In genomic region chr17:47618416-47618815, GRCh38 we compare ENCODE assay signal across 11 cellular contexts. TPM values are rescaled to one million over a fixed set of nuclear protein-coding genes. Genes with fewer than 3 reads are reported as not detected.
DNase-seq lines count a peak whose midpoint lies in the region; ATAC-seq and TF ChIP-seq lines count a peak whose summit lies in the region.
"Had no signal": no experiment of that assay in that cellular context is flagged by ENCODE, and none has a peak within 500 bp of the region (broad histone marks: within the 10 kb centered on the region; RNA-seq: fewer than 3 reads in every experiment).

No MANE protein-coding gene starts in this region.

- H4K20me1 ChIP-seq in OCI-LY7 (ENCODE audit: insufficient read depth, low read length) (no peaks in the 10 kb centered on the region), fibroblast of lung (ENCODE audit: control insufficient read depth, extremely low read depth, insufficient read depth, low read length) (no peaks in the 10 kb centered on the region)

- no peak overlapping the region for H3K9ac ChIP-seq in fibroblast of lung (ENCODE audit: insufficient read depth, low read length)

- H3K4me3 ChIP-seq in OCI-LY7 (ENCODE audit: low read depth, low read length, poor library complexity, severe bottlenecking): no peak overlapping the region
- no peak overlapping the region for H3K4me3 ChIP-seq in fibroblast of lung (replicated peaks in 1 of 4; ENCODE audit: control extremely low read depth in 1 of 4, insufficient read depth in 1 of 4, low read depth in 3 of 4, low read length in 4 of 4)

- H3K4me1 Mint-ChIP-seq in activated T-cell treated with anti-CD3 and anti-CD28 coated beads, Interleukin-2, amount 50 U/mL, for 72 hours (ENCODE audit: low read depth): peaks cover 30% of the 10 kb centered on the region
- peaks cover 14% of the 10 kb centered on the region for H3K4me1 Mint-ChIP-seq in activated T-cell treated with anti-CD3 and anti-CD28 coated beads, Interleukin-2, amount 50 U/mL, for 4 hours (ENCODE audit: low read depth)

- no peaks in the 10 kb centered on the region for H3K27me3 ChIP-seq in fibroblast of lung (ENCODE audit: control insufficient read depth, insufficient read depth, low read length)

- POLR2A ChIA-PET in OCI-LY7 (lab: Charles Lee): interaction anchor here (0.9 to 1.2 kb wide), 3 partner anchors 21 to 222 kb away, joined by 3 read pairs; no protein-coding TSS in a partner anchor

- H3K27ac ChIP-seq in OCI-LY7 (ENCODE audit: low read depth, low read length, poor library complexity, severe bottlenecking): no peak overlapping the region
- no peak overlapping the region for H3K27ac ChIP-seq in fibroblast of lung (ENCODE audit: insufficient read depth, low read length)

- H3K36me3 Mint-ChIP-seq in activated T-cell treated with anti-CD3 and anti-CD28 coated beads, Interleukin-2, amount 50 U/mL, for 72 hours (ENCODE audit: insufficient read depth in 2 of 2): peaks cover 6 to 42% of the 10 kb centered on the region in 2 donors
- peaks cover 20% of the 10 kb centered on the region for H3K36me3 Mint-ChIP-seq in activated T-cell treated with anti-CD3 and anti-CD28 coated beads, Interleukin-2, amount 50 U/mL, for 4 hours (ENCODE audit: insufficient read depth)

- H3K9me3 ChIP-seq in OCI-LY7 (ENCODE audit: low read length): no peaks in the 10 kb centered on the region
- H3K9me3 ChIP-seq in fibroblast of lung (ENCODE audit: control insufficient read depth, insufficient read depth, low read depth, low read length): no peaks in the 10 kb centered on the region

- H3K27ac Mint-ChIP-seq in activated T-cell treated with anti-CD3 and anti-CD28 coated beads, Interleukin-2, amount 50 U/mL, for 72 hours: peak overlapping the region; percentile 58
- H3K27ac Mint-ChIP-seq: natural killer cell treated with Interleukin-12 subunit alpha and Interleukin-12 subunit beta and Interleukin-15 and Interleukin-18, amount 100 ng/mL, for 72 hours had no signal

- no peak for ATAC-seq in activated T-cell treated with anti-CD3 and anti-CD28 coated beads, Interleukin-2, amount 50 U/mL, for 72 hours (replicated peaks in 1 of 2)
- no peak for ATAC-seq in activated T-cell treated with anti-CD3 and anti-CD28 coated beads, Interleukin-2, amount 50 U/mL, for 4 hours
- ATAC-seq: esophagus mucosa; natural killer cell treated with Interleukin-12 subunit alpha and Interleukin-12 subunit beta and Interleukin-15 and Interleukin-18, amount 100 ng/mL, for 72 hours had no signal

- no peaks in the 10 kb centered on the region for H3K9me3 Mint-ChIP-seq in activated T-cell treated with anti-CD3 and anti-CD28 coated beads, Interleukin-2, amount 50 U/mL, for 72 hours
- H3K9me3 Mint-ChIP-seq in activated T-cell treated with anti-CD3 and anti-CD28 coated beads, Interleukin-2, amount 50 U/mL, for 4 hours: no peaks in the 10 kb centered on the region
- H3K9me3 Mint-ChIP-seq: natural killer cell treated with Interleukin-12 subunit alpha and Interleukin-12 subunit beta and Interleukin-15 and Interleukin-18, amount 100 ng/mL, for 72 hours had no signal

- H3K79me2 ChIP-seq in OCI-LY7 (ENCODE audit: insufficient read depth, low read depth, low read length): no peaks in the 10 kb centered on the region
- no peaks in the 10 kb centered on the region for H3K79me2 ChIP-seq in fibroblast of lung (ENCODE audit: control insufficient read depth, insufficient read depth, low read length)

- H2AFZ ChIP-seq in OCI-LY7 (ENCODE audit: low read length) (no peak overlapping the region), fibroblast of lung (ENCODE audit: low read length) (no peak overlapping the region)

- no peak for DNase-seq in activated T-cell treated with anti-CD3 and anti-CD28 coated beads, Interleukin-2, amount 50 U/mL, for 72 hours
- no peak for DNase-seq in activated T-cell treated with anti-CD3 and anti-CD28 coated beads, Interleukin-2, amount 50 U/mL, for 4 hours
- DNase-seq in OCI-LY7 (ENCODE audit: low spot score) (no peak), fibroblast of lung (ENCODE audit: low read depth in 2 of 2) (no peak), stromal cell of bone marrow (ENCODE audit: low read depth) (peak; percentile 21), hippocampal formation (lab: John Stamatoyannopoulos, UW) (no peak), NCI-H82 treated with DMSO at 0.1 percent for 48 hours (lab: John Stamatoyannopoulos, UW; ENCODE audit: unreplicated experiment) (no peak)
- DNase-seq in stimulated activated CD4-positive, alpha-beta T cell treated with anti-CD3 and anti-CD28 coated beads, Interleukin-1b, Interleukin-23, amount 100 ng/mL, for 48 hours: no peak
- DNase-seq: NCI-H146 had no signal

- H3K4me1 ChIP-seq in OCI-LY7 (ENCODE audit: insufficient read depth, low read length, poor library complexity, severe bottlenecking) (no peaks in the 10 kb centered on the region), fibroblast of lung (ENCODE audit: control insufficient read depth, extremely low read depth, insufficient read depth, low read length) (peaks cover 7% of the 10 kb centered on the region)

- peak; percentile 54 for TF ChIP-seq CTCF in OCI-LY7 (conservative IDR thresholded peaks at IDR 0.05; ENCODE audit: low read length)
- peak; percentile 27 to 45 for TF ChIP-seq CTCF in fibroblast of lung (conservative IDR thresholded peaks at IDR 0.05 in 1 of 2, IDR thresholded peaks at IDR 0.05 in 1 of 2; ENCODE audit: low read depth in 1 of 2, low read length in 2 of 2)

- H3K36me3 ChIP-seq in OCI-LY7 (ENCODE audit: insufficient read depth, low read length) (peaks cover 85% of the 10 kb centered on the region), fibroblast of lung (ENCODE audit: control insufficient read depth, insufficient read depth, low read length) (peaks cover 7% of the 10 kb centered on the region)

- H3K4me2 ChIP-seq in OCI-LY7 (ENCODE audit: low read length) (no peak overlapping the region), fibroblast of lung (ENCODE audit: extremely low read depth, insufficient read depth, low read length) (no peak overlapping the region)

- no peaks in the 10 kb centered on the region for H3K27me3 Mint-ChIP-seq in activated T-cell treated with anti-CD3 and anti-CD28 coated beads, Interleukin-2, amount 50 U/mL, for 72 hours (ENCODE audit: low read depth)
- no peaks in the 10 kb centered on the region for H3K27me3 Mint-ChIP-seq in activated T-cell treated with anti-CD3 and anti-CD28 coated beads, Interleukin-2, amount 50 U/mL, for 4 hours (ENCODE audit: low read depth)
- H3K27me3 Mint-ChIP-seq: natural killer cell treated with Interleukin-12 subunit alpha and Interleukin-12 subunit beta and Interleukin-15 and Interleukin-18, amount 100 ng/mL, for 72 hours had no signal

- H3K9me2 ChIP-seq in OCI-LY7 (ENCODE audit: insufficient read depth, low read length): no peaks in the 10 kb centered on the region

- CTCF ChIA-PET in OCI-LY7 (lab: Charles Lee; ENCODE audit: unreplicated experiment): no interaction called here

- no peak overlapping the region for H3K4me3 Mint-ChIP-seq in activated T-cell treated with anti-CD3 and anti-CD28 coated beads, Interleukin-2, amount 50 U/mL, for 72 hours
- no peak overlapping the region for H3K4me3 Mint-ChIP-seq in activated T-cell treated with anti-CD3 and anti-CD28 coated beads, Interleukin-2, amount 50 U/mL, for 4 hours
- H3K4me3 Mint-ChIP-seq: natural killer cell treated with Interleukin-12 subunit alpha and Interleukin-12 subunit beta and Interleukin-15 and Interleukin-18, amount 100 ng/mL, for 72 hours had no signal

- BruUV-seq in OCI-LY7 (replicated peaks; lab: Mats Ljungman, UMichigan): no TSS peak

- intact Hi-C loops in OCI-LY7 (cut with micrococcal nuclease; ENCODE audit: unreplicated experiment): loop anchor here (5.0 kb wide), 1 partner anchor 386 kb away; no protein-coding TSS in a partner anchor

RNA-seq across cellular contexts. Expression of gene KPNB1, which starts 31.3 kb away (rescaled TPM):
- 100 to 1,000 TPM; 581 to 729 TPM for total RNA-seq in activated T-cell treated with anti-CD3 and anti-CD28 coated beads, Interleukin-2, amount 50 U/mL, for 72 hours
- total RNA-seq in activated T-cell treated with anti-CD3 and anti-CD28 coated beads, Interleukin-2, amount 50 U/mL, for 4 hours: 100 to 1,000 TPM; 916 to 992 (median 944) TPM
- total RNA-seq in OCI-LY7 (2014; rRNA removed; shearing (Covaris generic)): 215 and 232 TPM in 2 replicates
- total RNA-seq in OCI-LY7 (2022): 423 and 453 TPM in 2 replicates
- 209 and 267 TPM in 2 replicates for total RNA-seq in fibroblast of lung
- 253 and 361 TPM in 2 replicates for polyA plus RNA-seq in fibroblast of lung
- polyA plus RNA-seq in fibroblast of lung (2012): 281 and 332 TPM in 2 replicates
- polyA minus RNA-seq in fibroblast of lung (ENCODE audit: low replicate concordance): 632 and 647 TPM in 2 replicates
